14 cellular contexts compared by ENCODE assay signal in the genomic region with DNA sequence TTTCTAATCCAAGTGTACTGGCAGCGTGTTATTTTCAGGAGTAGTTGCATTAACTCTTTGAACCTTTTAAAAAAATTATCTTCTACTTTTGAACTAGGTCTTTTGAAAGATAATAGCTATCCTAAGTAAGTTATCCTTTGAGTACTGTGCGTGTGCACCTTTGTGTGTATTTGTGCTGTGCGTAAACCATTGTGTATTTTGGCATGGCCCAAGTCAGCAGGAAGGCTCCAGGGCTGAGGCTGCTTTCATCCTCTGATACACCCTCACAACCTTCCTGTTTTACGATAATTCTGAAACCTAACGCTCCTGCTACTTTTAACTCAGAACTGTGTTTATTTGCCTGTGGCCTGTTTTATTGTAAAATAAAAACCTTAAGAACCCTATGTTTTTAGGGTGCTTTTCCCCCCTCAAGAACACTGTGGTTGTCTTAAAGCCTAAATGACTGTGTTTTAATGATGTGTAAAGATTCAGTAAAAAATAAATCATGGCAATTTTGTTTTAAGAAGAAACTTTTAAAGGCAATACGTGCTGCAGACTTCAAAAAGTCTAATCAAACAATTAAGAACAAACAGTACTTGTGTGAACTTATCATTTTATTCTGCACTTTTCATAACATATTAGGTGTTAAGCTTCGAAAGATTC. TPM values are rescaled to one million over a fixed set of nuclear protein-coding genes. Genes with fewer than 3 reads are reported as not detected.
A peak's percentile ranks its signal among the peaks of the same experiment; 100 is the strongest.
DNase-seq lines count a peak whose midpoint lies in the region; ATAC-seq and TF ChIP-seq lines count a peak whose summit lies in the region.
"Had no signal": no experiment of that assay in that cellular context is flagged by ENCODE, and none has a peak within 500 bp of the region (broad histone marks: within the 10 kb centered on the region; RNA-seq: fewer than 3 reads in every experiment).

No MANE protein-coding gene starts in this region.

- H3K4me1 Mint-ChIP-seq in activated naive CD4-positive, alpha-beta T cell treated with anti-CD3 and anti-CD28 coated beads, Interleukin-2, amount 10 ng/mL, durations not matched to agents 7 days and 5 days = no peaks in the 10 kb centered on the region

- CTCF ChIA-PET in activated naive CD4-positive, alpha-beta T cell treated with anti-CD3 and anti-CD28 coated beads, Interleukin-2, amount 10 ng/mL, durations not matched to agents 7 days and 5 days (lab: Charles Lee) = no interaction called here

- no peaks in the 10 kb centered on the region for H3K36me3 Mint-ChIP-seq in activated naive CD4-positive, alpha-beta T cell treated with anti-CD3 and anti-CD28 coated beads, Interleukin-2, amount 10 ng/mL, durations not matched to agents 7 days and 5 days
- H3K36me3 Mint-ChIP-seq: neural progenitor cell had no signal

- no peak for TF ChIP-seq CTCF in mucosa of descending colon (IDR thresholded peaks at IDR 0.05)

- H3K36me3 ChIP-seq in SK-N-MC (ENCODE audit: insufficient read depth, low read length) (no peaks in the 10 kb centered on the region; the same call in 1 of the 2 replicates), mucosa of descending colon (ENCODE audit: low read depth) (no peaks in the 10 kb centered on the region)
- H3K36me3 ChIP-seq: neural progenitor cell had no signal

- H3K4me3 Mint-ChIP-seq in activated naive CD4-positive, alpha-beta T cell treated with anti-CD3 and anti-CD28 coated beads, Interleukin-2, amount 10 ng/mL, durations not matched to agents 7 days and 5 days = no peak overlapping the region
- H3K4me3 Mint-ChIP-seq: neural progenitor cell had no signal

- H3K4me3 ChIP-seq in SK-N-MC = peak overlapping the region; percentile 68
- no peak overlapping the region for H3K4me3 ChIP-seq in mucosa of descending colon
- H3K4me3 ChIP-seq: K562, neural progenitor cell had no signal

- peak; percentile 47 for ATAC-seq in HG03565 (IDR thresholded peaks at IDR 0.05; ENCODE audit: unreplicated experiment)
- ATAC-seq in mucosa of descending colon = peak; percentile 70
- ATAC-seq: K562 had no signal

- no peaks in the 10 kb centered on the region for H3K4me1 ChIP-seq in mucosa of descending colon (ENCODE audit: low read depth)
- H3K4me1 ChIP-seq: neural progenitor cell had no signal

- peak overlapping the region; percentile 99 for H3K27ac ChIP-seq in SK-N-MC

- peak; percentile 70 for DNase-seq in DMS153 (lab: John Stamatoyannopoulos, UW)
- DNase-seq in SK-N-MC (ENCODE audit: low read depth, low spot score) = no peak
- DNase-seq in mucosa of descending colon = no peak
- no peak for DNase-seq in activated naive CD4-positive, alpha-beta T cell treated with anti-CD3 and anti-CD28 coated beads, Interleukin-2, amount 10 ng/mL, durations not matched to agents 7 days and 5 days
- DNase-seq in activated naive CD4-positive, alpha-beta T cell treated with Interleukin-2 at 50 U/mL for 16 hours = no peak
- DNase-seq in stimulated activated CD8-positive, alpha-beta memory T cell treated with anti-CD3 and anti-CD28 coated beads, Interleukin-4, amount 100 ng/mL, for 48 hours = no peak
- no peak for DNase-seq in UCSD-AML1 (lab: John Stamatoyannopoulos, UW; ENCODE audit: unreplicated experiment)
- DNase-seq: caudate nucleus; DMS79 treated with DMSO at 0.1 percent for 48 hours; stimulated activated CD4-positive, alpha-beta T cell treated with anti-CD3 and anti-CD28 coated beads, Interleukin-4, amount 100 ng/mL, for 4 hours; trophoblast cell had no signal

- H3K9me3 ChIP-seq in SK-N-MC (ENCODE audit: low read depth, low read length) (no peaks in the 10 kb centered on the region), mucosa of descending colon (no peaks in the 10 kb centered on the region)

- peak overlapping the region; percentile 68 for H3K9ac ChIP-seq in SK-N-MC (ENCODE audit: insufficient read length)
- H3K9ac ChIP-seq: neural progenitor cell had no signal

- H3K27ac Mint-ChIP-seq in activated naive CD4-positive, alpha-beta T cell treated with anti-CD3 and anti-CD28 coated beads, Interleukin-2, amount 10 ng/mL, durations not matched to agents 7 days and 5 days = no peak overlapping the region

- no peaks in the 10 kb centered on the region for H3K9me3 Mint-ChIP-seq in activated naive CD4-positive, alpha-beta T cell treated with anti-CD3 and anti-CD28 coated beads, Interleukin-2, amount 10 ng/mL, durations not matched to agents 7 days and 5 days
- H3K9me3 Mint-ChIP-seq: neural progenitor cell had no signal

- H3K27me3 Mint-ChIP-seq in activated naive CD4-positive, alpha-beta T cell treated with anti-CD3 and anti-CD28 coated beads, Interleukin-2, amount 10 ng/mL, durations not matched to agents 7 days and 5 days = no peaks in the 10 kb centered on the region

- intact Hi-C loops in mucosa of descending colon (cut with DNase I, micrococcal nuclease) = no loop called here

RNA-seq across cellular contexts. Expression of a gene that starts 57.5 kb away (rescaled TPM):
- 10 to 100 TPM; 16.0 to 20.4 (median 17.5) TPM for total RNA-seq in mucosa of descending colon
